8 cellular contexts compared by ENCODE assay signal in genomic region chr17:79991140-79991923, GRCh38. TPM values are rescaled to one million over a fixed set of nuclear protein-coding genes. Genes with fewer than 3 reads are reported as not detected.
DNase-seq lines count a peak whose midpoint lies in the region; ATAC-seq lines count a peak whose summit lies in the region.

No MANE protein-coding gene starts in this region.

- peaks cover 41% of the 10 kb centered on the region for H3K4me1 Mint-ChIP-seq in activated CD4-positive, alpha-beta T cell treated with anti-CD3 and anti-CD28 coated beads for 36 hours

- H3K27me3 Mint-ChIP-seq in activated CD4-positive, alpha-beta T cell treated with anti-CD3 and anti-CD28 coated beads for 36 hours: no peaks in the 10 kb centered on the region

- POLR2A ChIA-PET in activated CD4-positive, alpha-beta T cell treated with anti-CD3 and anti-CD28 coated beads for 36 hours (lab: Charles Lee): no interaction called here

- peaks cover 5% of the 10 kb centered on the region for H3K36me3 Mint-ChIP-seq in activated CD4-positive, alpha-beta T cell treated with anti-CD3 and anti-CD28 coated beads for 36 hours (ENCODE audit: low read depth)

- no peaks in the 10 kb centered on the region for H3K9me3 Mint-ChIP-seq in activated CD4-positive, alpha-beta T cell treated with anti-CD3 and anti-CD28 coated beads for 36 hours (ENCODE audit: low read depth)

- CTCF ChIA-PET in activated CD4-positive, alpha-beta T cell treated with anti-CD3 and anti-CD28 coated beads for 36 hours (lab: Charles Lee): interaction anchor here (0.5 to 1.6 kb wide), 7 partner anchors 17 to 245 kb away, joined by 3 to 5 read pairs (median 3); no protein-coding TSS in a partner anchor

- DNase-seq in A172 (ENCODE audit: low spot score) (peak; percentile 75), H4 (ENCODE audit: low spot score) (peak; percentile 88), NCI-H345 treated with DMSO at 0.1 percent for 48 hours (lab: John Stamatoyannopoulos, UW; ENCODE audit: unreplicated experiment) (peak; percentile 86), cerebellum (ENCODE audit: low spot score) (peak; percentile 82), left lobe of liver (ENCODE audit: low spot score) (peak; percentile 88)
- peak; percentile 93 for DNase-seq in activated CD4-positive, alpha-beta T cell treated with anti-CD3 and anti-CD28 coated beads for 36 hours
- DNase-seq in stimulated activated CD4-positive, alpha-beta T cell treated with anti-CD3 and anti-CD28 coated beads, Interleukin-4, amount 100 ng/mL, for 1 hour: peak; percentile 86

- H3K4me3 Mint-ChIP-seq in activated CD4-positive, alpha-beta T cell treated with anti-CD3 and anti-CD28 coated beads for 36 hours: peak overlapping the region; percentile 75

- peak overlapping the region; percentile 14 for H3K27ac Mint-ChIP-seq in activated CD4-positive, alpha-beta T cell treated with anti-CD3 and anti-CD28 coated beads for 36 hours

- peak; percentile 77 for ATAC-seq in activated CD4-positive, alpha-beta T cell treated with anti-CD3 and anti-CD28 coated beads for 36 hours
- peak; percentile 66 for ATAC-seq in left lobe of liver
- no peak for ATAC-seq in HG02970 (IDR thresholded peaks at IDR 0.05; ENCODE audit: low FRiP score, unreplicated experiment)

- intact Hi-C loops in activated CD4-positive, alpha-beta T cell treated with anti-CD3 and anti-CD28 coated beads for 36 hours (cut with DNase I, micrococcal nuclease): loop anchor here (1.0 to 10.0 kb wide), 10 partner anchors 57 to 1217 kb away; partner anchors contain the start of gene CBX4 (in 2 of the 2)

RNA-seq across cellular contexts. Expression of gene TBC1D16, which starts 44.3 kb away (rescaled TPM):
- total RNA-seq in A172 (2014; rRNA removed; shearing (Covaris generic)): 29.8 and 31.7 TPM in 2 replicates
- total RNA-seq in H4 (2014; rRNA removed; shearing (Covaris generic)): 26.3 and 26.6 TPM in 2 replicates
- total RNA-seq in activated CD4-positive, alpha-beta T cell treated with anti-CD3 and anti-CD28 coated beads for 36 hours: 10 to 100 TPM in 1 of 2 experiments, 1 to 10 TPM in 1; 8.3 to 10.4 TPM
- 49.1 TPM for total RNA-seq in cerebellum
- 16.4 TPM for total RNA-seq in left lobe of liver

RNA-seq across cellular contexts. Expression of gene CCDC40, which starts 45.1 kb away (rescaled TPM):
- 0.59 and 1.1 TPM in 2 replicates for total RNA-seq in A172 (2014; rRNA removed; shearing (Covaris generic))
- total RNA-seq in H4 (2014; rRNA removed; shearing (Covaris generic)): 2.8 and 3.8 TPM in 2 replicates
- total RNA-seq in activated CD4-positive, alpha-beta T cell treated with anti-CD3 and anti-CD28 coated beads for 36 hours: under 1 TPM; 0.56 to 0.57 TPM
- total RNA-seq in cerebellum (12.2 TPM), left lobe of liver (6.8 TPM)
